ENCODE assay signal across 2 cellular contexts in genomic region chr19:43966079-43966694, GRCh38.
TF ChIP-seq lines count a peak whose summit lies in the region.

No MANE protein-coding gene starts in this region.

TF ChIP-seq in liver, 16 proteins besides CTCF, POLR2A, EP300 and RAD21:
- no peak for TF ChIP-seq RXRA (IDR thresholded peaks at IDR 0.05)
- no peak for TF ChIP-seq GABPA (IDR thresholded peaks at IDR 0.05 in 1 of 2, conservative IDR thresholded peaks at IDR 0.05 in 1 of 2)
- no peak for TF ChIP-seq FOXA1 (IDR thresholded peaks at IDR 0.05)
- no peak for TF ChIP-seq YY1 (IDR thresholded peaks at IDR 0.05)

TF ChIP-seq in HepG2, 621 proteins besides CTCF, POLR2A, EP300 and RAD21:
- TF ChIP-seq ZNF83 (CRISPR knock-in tag; IDR thresholded peaks at IDR 0.05; ENCODE audit: borderline replicate concordance) (no peak), KDM3A (CRISPR knock-in tag; IDR thresholded peaks at IDR 0.05; ENCODE audit: low read depth) (no peak), ZNF678 (CRISPR knock-in tag; IDR thresholded peaks at IDR 0.05) (no peak), ZFP62 (CRISPR knock-in tag; IDR thresholded peaks at IDR 0.05) (no peak), ZNF607 (CRISPR knock-in tag; IDR thresholded peaks at IDR 0.05; ENCODE audit: borderline replicate concordance) (no peak), CBX2 (IDR thresholded peaks at IDR 0.05; ENCODE audit: low read depth, low read length) (no peak), CBX2 (CRISPR knock-in tag; IDR thresholded peaks at IDR 0.05; ENCODE audit: low read depth) (no peak), MAX (IDR thresholded peaks at IDR 0.05) (no peak), ZBED4 (CRISPR knock-in tag; IDR thresholded peaks at IDR 0.05; ENCODE audit: borderline replicate concordance) (no peak), PAWR (CRISPR knock-in tag; IDR thresholded peaks at IDR 0.05; ENCODE audit: borderline replicate concordance) (no peak), GLI4 (CRISPR knock-in tag; IDR thresholded peaks at IDR 0.05; ENCODE audit: borderline replicate concordance) (no peak), ZNF276 (CRISPR knock-in tag; IDR thresholded peaks at IDR 0.05; ENCODE audit: low read depth) (no peak), ZNF430 (CRISPR knock-in tag; IDR thresholded peaks at IDR 0.05) (no peak), MAZ (IDR thresholded peaks at IDR 0.05; ENCODE audit: borderline replicate concordance, low read depth, low read length) (no peak), MAZ (CRISPR knock-in tag; IDR thresholded peaks at IDR 0.05; ENCODE audit: low read depth) (no peak), USF2 (IDR thresholded peaks at IDR 0.05; ENCODE audit: low read depth, low read length) (no peak), USF2 (CRISPR knock-in tag; IDR thresholded peaks at IDR 0.05; ENCODE audit: borderline replicate concordance) (no peak), ZNF318 (CRISPR knock-in tag; IDR thresholded peaks at IDR 0.05) (no peak), SNRNP70 (IDR thresholded peaks at IDR 0.05; ENCODE audit: low read depth, low read length) (no peak), NONO (IDR thresholded peaks at IDR 0.05) (no peak), NONO (CRISPR knock-in tag; conservative IDR thresholded peaks at IDR 0.05) (no peak), ZNF331 (CRISPR knock-in tag; IDR thresholded peaks at IDR 0.05) (no peak), RARG (CRISPR knock-in tag; IDR thresholded peaks at IDR 0.05; ENCODE audit: low read depth) (no peak)
